In genomic region chr6:43115365-43115764, GRCh38 we compare ENCODE assay signal across 1 cellular context.
TF ChIP-seq lines count a peak whose summit lies in the region.

No MANE protein-coding gene starts in this region.

TF ChIP-seq in IMR-90, 13 proteins besides CTCF, POLR2A, EP300 and RAD21:
- TF ChIP-seq ELK1 (IDR thresholded peaks at IDR 0.05; ENCODE audit: borderline replicate concordance, low read depth, low read length), result no peak
